10 cellular contexts compared by ENCODE assay signal in the genomic region with DNA sequence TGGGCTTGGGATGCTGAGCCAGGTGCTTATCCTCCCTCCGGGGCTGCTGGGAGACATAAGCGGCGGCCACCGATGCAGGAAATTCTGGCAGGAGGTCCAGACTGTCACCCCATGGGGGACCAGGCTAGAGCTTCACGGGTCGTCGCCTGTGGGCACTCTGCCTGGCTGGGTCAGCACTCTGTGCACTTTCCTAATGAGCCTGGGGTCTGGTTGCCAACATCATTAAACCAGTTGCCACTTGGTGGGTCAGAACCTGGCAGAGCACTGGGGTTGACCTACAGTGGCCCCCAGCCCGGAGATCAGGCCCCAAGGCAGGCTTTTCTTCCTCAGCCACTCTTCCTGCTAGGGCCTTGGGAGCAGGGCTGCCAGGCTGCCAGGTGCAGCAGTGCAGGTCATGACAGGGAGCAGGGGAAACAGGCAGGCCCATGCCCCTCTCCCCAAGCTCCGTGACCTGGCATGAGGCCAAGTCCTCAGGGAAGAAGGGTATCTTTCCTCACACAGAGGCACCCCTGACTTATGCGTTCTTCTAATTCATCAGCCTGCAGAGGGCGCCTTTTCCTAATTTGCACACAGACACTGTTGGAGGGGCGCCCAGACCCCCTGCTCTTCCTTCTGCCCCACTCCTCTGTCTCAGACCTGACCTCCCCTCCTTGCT.
DNase-seq lines count a peak whose midpoint lies in the region; ATAC-seq and TF ChIP-seq lines count a peak whose summit lies in the region.
"Had no signal": no experiment of that assay in that cellular context is flagged by ENCODE, and none has a peak within 500 bp of the region (broad histone marks: within the 10 kb centered on the region; RNA-seq: fewer than 3 reads in every experiment).

No MANE protein-coding gene starts in this region.

- H3K9me3 Mint-ChIP-seq in neural progenitor cell = no peaks in the 10 kb centered on the region

- no peaks in the 10 kb centered on the region for H3F3A ChIP-seq in neural progenitor cell (ENCODE audit: low read depth)

- no peak overlapping the region for H3K27ac ChIP-seq in brain microvascular endothelial cell
- H3K27ac ChIP-seq in neural progenitor cell = no peak overlapping the region

- TF ChIP-seq CTCF in LNCAP (IDR thresholded peaks at IDR 0.05) (peak; percentile 36; the same call in 1 of the 2 replicates), brain microvascular endothelial cell (IDR thresholded peaks at IDR 0.05; ENCODE audit: low read depth, low read length, missing control alignments) (peak; percentile 42), neural progenitor cell (IDR thresholded peaks at IDR 0.05) (peak; percentile 65)

- H3K4me3 ChIP-seq in brain microvascular endothelial cell (ENCODE audit: low read depth, low read length) (no peak overlapping the region), neural progenitor cell (no peak overlapping the region)
- H3K4me3 ChIP-seq: MG63 had no signal

- DNase-seq in SHP77 treated with DMSO at 0.1 percent for 48 hours (lab: John Stamatoyannopoulos, UW) (peak; percentile 1), SHP77 (lab: John Stamatoyannopoulos, UW) (no peak), brain microvascular endothelial cell (no peak), neural progenitor cell (ENCODE audit: low spot score) (peak; percentile 77), cortex of kidney (lab: John Stamatoyannopoulos, UW) (no peak)
- DNase-seq in central memory CD4-positive, alpha-beta T cell = no peak
- DNase-seq: mesenchymal stem cell, MG63 had no signal

- H3K4me2 ChIP-seq in neural progenitor cell = no peak overlapping the region

- in situ Hi-C loops in brain microvascular endothelial cell (cut with HindIII; ENCODE audit: low pct_ligation_motif_present, low sequenced_read_pairs) = no loop called here

- H3K79me2 ChIP-seq in neural progenitor cell (ENCODE audit: low read depth) = no peaks in the 10 kb centered on the region

- H3K36me3 Mint-ChIP-seq in neural progenitor cell = no peaks in the 10 kb centered on the region

- peaks cover 4% of the 10 kb centered on the region for H3K27me3 ChIP-seq in brain microvascular endothelial cell (replicated peaks)
- H3K27me3 ChIP-seq in neural progenitor cell = no peaks in the 10 kb centered on the region
- H3K27me3 ChIP-seq: MG63 had no signal

- no peaks in the 10 kb centered on the region for H4K20me1 ChIP-seq in neural progenitor cell (ENCODE audit: low read depth)

- H3K4me1 ChIP-seq in neural progenitor cell = no peaks in the 10 kb centered on the region

- no peak for ATAC-seq in activated CD4-positive, CD25-positive, alpha-beta regulatory T cell treated with anti-CD3 and anti-CD28 coated beads, Interleukin-2, amount 50 U/mL, for 24 hours

- H3K36me3 ChIP-seq in brain microvascular endothelial cell (replicated peaks) (no peaks in the 10 kb centered on the region), neural progenitor cell (no peaks in the 10 kb centered on the region)
- H3K36me3 ChIP-seq: MG63 had no signal

- H3K4me1 Mint-ChIP-seq in neural progenitor cell = peaks cover 21% of the 10 kb centered on the region

- no peak overlapping the region for H2AFZ ChIP-seq in neural progenitor cell (replicated peaks)

- H3K27me3 Mint-ChIP-seq in neural progenitor cell (ENCODE audit: insufficient read depth, low read depth) = peaks cover 10% of the 10 kb centered on the region

- peak overlapping the region; percentile 88 for H3K27ac Mint-ChIP-seq in neural progenitor cell

- H3K4me3 Mint-ChIP-seq in neural progenitor cell = no peak overlapping the region

- H3K9me3 ChIP-seq in neural progenitor cell (ENCODE audit: low read depth) = no peaks in the 10 kb centered on the region
- H3K9me3 ChIP-seq: MG63 had no signal

- H3K9ac ChIP-seq in neural progenitor cell = no peak overlapping the region

Comparison
In these comparisons a context has a peak if more than half of its experiments do, and no peak if none do; other contexts are left out.
1. DNase-seq: peak in SHP77 treated with DMSO at 0.1 percent for 48 hours (single experiment) and neural progenitor cell (single experiment); none in SHP77 (0 of 2), brain microvascular endothelial cell (single experiment), central memory CD4-positive, alpha-beta T cell (single experiment) and cortex of kidney (single experiment).
2. Peak in every context shown above with its lines, with median percentiles within 50 percentile points of each other: CTCF ChIP-seq.